Comparison of ENCODE assay signal across 35 cellular contexts in genomic region chr19:20005741-20006140, GRCh38.
"Had no signal": no experiment of that assay in that cellular context is flagged by ENCODE, and none has a peak within 500 bp of the region (broad histone marks: within the 10 kb centered on the region; RNA-seq: fewer than 3 reads in every experiment).

No MANE protein-coding gene starts in this region.

- H3K4me1 ChIP-seq: ascending aorta had no signal

- H3K4me3 Mint-ChIP-seq: activated B cell treated with CpG ODN at 0.5 μM for 24 hours; activated CD4-positive, alpha-beta memory T cell treated with anti-CD3 and anti-CD28 coated beads for 36 hours; activated CD4-positive, alpha-beta T cell treated with anti-CD3 and anti-CD28 coated beads, Interleukin-2, amount 10 ng/mL, durations not matched to agents 24 days and 14 days; activated CD8-positive, alpha-beta T cell treated with anti-CD3 and anti-CD28 coated beads for 36 hours; activated naive CD4-positive, alpha-beta T cell treated with anti-CD3 and anti-CD28 coated beads for 36 hours; activated naive CD8-positive, alpha-beta T cell treated with anti-CD3 and anti-CD28 coated beads for 36 hours; activated T-cell treated with anti-CD3 and anti-CD28 coated beads, Interleukin-2, amount 50 U/mL, for 4 hours; activated T-cell treated with anti-CD3 and anti-CD28 coated beads, Interleukin-2, amount 50 U/mL, for 72 hours; activated T-helper 1 cell treated with anti-CD3 and anti-CD28 coated beads, Interleukin-12 subunit alpha, Interleukin-12 subunit beta, Interleukin-2, Interleukin-4 antibody, amounts not matched to agents 30 ng/mL and 10 ng/mL and 1 ng/mL, durations not matched to agents 14 hours and 24 hours and 36 hours; activated T-helper 17 cell treated with anti-CD3 and anti-CD28 coated beads, Interleukin-2, amount 50 U/mL, for 72 hours; brain; central memory CD8-positive, alpha-beta T cell; T-cell; T-helper 17 cell had no signal

- H3K27me3 Mint-ChIP-seq: activated B cell treated with CpG ODN at 0.5 μM for 24 hours; activated CD4-positive, alpha-beta memory T cell treated with anti-CD3 and anti-CD28 coated beads for 36 hours; activated CD4-positive, alpha-beta T cell treated with anti-CD3 and anti-CD28 coated beads, Interleukin-2, amount 10 ng/mL, durations not matched to agents 24 days and 14 days; activated CD8-positive, alpha-beta T cell treated with anti-CD3 and anti-CD28 coated beads for 36 hours; activated naive CD8-positive, alpha-beta T cell treated with anti-CD3 and anti-CD28 coated beads for 36 hours; activated T-helper 17 cell treated with anti-CD3 and anti-CD28 coated beads, Interleukin-2, amount 50 U/mL, for 72 hours; brain; central memory CD8-positive, alpha-beta T cell; T-cell; T-helper 17 cell had no signal

- H3K27ac Mint-ChIP-seq: activated B cell treated with CpG ODN at 0.5 μM for 24 hours; activated CD4-positive, alpha-beta memory T cell treated with anti-CD3 and anti-CD28 coated beads for 36 hours; activated CD4-positive, alpha-beta T cell treated with anti-CD3 and anti-CD28 coated beads, Interleukin-2, amount 10 ng/mL, durations not matched to agents 24 days and 14 days; activated CD8-positive, alpha-beta T cell treated with anti-CD3 and anti-CD28 coated beads for 36 hours; activated naive CD4-positive, alpha-beta T cell treated with anti-CD3 and anti-CD28 coated beads for 36 hours; activated naive CD4-positive, alpha-beta T cell treated with anti-CD3 and anti-CD28 coated beads, Interleukin-2, amount 50 U/mL, for 72 hours; activated naive CD8-positive, alpha-beta T cell treated with anti-CD3 and anti-CD28 coated beads for 36 hours; activated T-cell treated with anti-CD3 and anti-CD28 coated beads, Interleukin-2, amount 50 U/mL, for 72 hours; activated T-helper 1 cell treated with anti-CD3 and anti-CD28 coated beads, Interleukin-12 subunit alpha, Interleukin-12 subunit beta, Interleukin-2, Interleukin-4 antibody, amounts not matched to agents 30 ng/mL and 10 ng/mL and 1 ng/mL, durations not matched to agents 14 hours and 24 hours and 36 hours; activated T-helper 17 cell treated with anti-CD3 and anti-CD28 coated beads, Interleukin-2, amount 50 U/mL, for 72 hours; brain; T-cell; T-helper 17 cell had no signal

- H3K27ac ChIP-seq: ascending aorta, cardiac muscle cell, VCaP had no signal

- ATAC-seq: activated CD8-positive, alpha-beta T cell treated with anti-CD3 and anti-CD28 coated beads for 36 hours; activated naive CD4-positive, alpha-beta T cell treated with anti-CD3 and anti-CD28 coated beads, Interleukin-2, amount 50 U/mL, for 72 hours; activated T-cell treated with anti-CD3 and anti-CD28 coated beads, Interleukin-2, amount 50 U/mL, for 4 hours; activated T-cell treated with anti-CD3 and anti-CD28 coated beads, Interleukin-2, amount 50 U/mL, for 72 hours; activated T-helper 17 cell treated with anti-CD3 and anti-CD28 coated beads, Interleukin-2, amount 50 U/mL, for 72 hours; T-cell; T-helper 17 cell had no signal

- DNase-seq: activated B cell treated with CpG ODN at 0.5 μM for 24 hours; activated CD4-positive, alpha-beta memory T cell treated with anti-CD3 and anti-CD28 coated beads for 36 hours; activated CD4-positive, alpha-beta T cell treated with anti-CD3 and anti-CD28 coated beads for 4 hours; activated CD4-positive, alpha-beta T cell treated with anti-CD3 and anti-CD28 coated beads, Interleukin-2, amount 10 ng/mL, durations not matched to agents 24 days and 14 days; activated CD4-positive, alpha-beta T cell treated with anti-CD3 and anti-CD28 coated beads, Interleukin-2, amount 50 U/mL, for 1 hour; activated CD4-positive, alpha-beta T cell treated with anti-CD3 and anti-CD28 coated beads, Interleukin-2, amount 50 U/mL, for 4 hours; activated CD4-positive, CD25-positive, alpha-beta regulatory T cell treated with anti-CD3 and anti-CD28 coated beads, Interleukin-2, amount 50 U/mL, for 72 hours; activated CD8-positive, alpha-beta memory T cell treated with anti-CD3 and anti-CD28 coated beads, Interleukin-2, amount 50 U/mL, for 4 hours; activated CD8-positive, alpha-beta T cell treated with anti-CD3 and anti-CD28 coated beads for 36 hours; activated effector memory CD4-positive, alpha-beta T cell treated with anti-CD3 and anti-CD28 coated beads, Interleukin-2, amount 50 U/mL, for 16 hours; activated gamma-delta T cell treated with Interleukin-2 at 50 U/mL for 16 hours; activated naive CD4-positive, alpha-beta T cell; activated naive CD4-positive, alpha-beta T cell treated with anti-CD3 and anti-CD28 coated beads for 36 hours; activated naive CD4-positive, alpha-beta T cell treated with anti-CD3 and anti-CD28 coated beads, Interleukin-2, amount 50 U/mL, for 16 hours; activated naive CD8-positive, alpha-beta T cell treated with anti-CD3 and anti-CD28 coated beads for 36 hours; activated T-cell treated with anti-CD3 and anti-CD28 coated beads for 4 hours; activated T-cell treated with anti-CD3 and anti-CD28 coated beads, Interleukin-2, amount 50 U/mL, for 1 hour; activated T-cell treated with anti-CD3 and anti-CD28 coated beads, Interleukin-2, amount 50 U/mL, for 4 hours; activated T-cell treated with anti-CD3 and anti-CD28 coated beads, Interleukin-2, amount 50 U/mL, for 72 hours; amygdala; anterior cingulate cortex; caudate nucleus; T-cell; T-helper 17 cell; T-helper 9 cell had no signal

- H3K27me3 ChIP-seq: ascending aorta, cardiac muscle cell had no signal

- H3K4me1 Mint-ChIP-seq: activated B cell treated with CpG ODN at 0.5 μM for 24 hours; activated CD4-positive, alpha-beta T cell treated with anti-CD3 and anti-CD28 coated beads, Interleukin-2, amount 10 ng/mL, durations not matched to agents 24 days and 14 days; activated T-helper 17 cell treated with anti-CD3 and anti-CD28 coated beads, Interleukin-2, amount 50 U/mL, for 72 hours; brain; central memory CD8-positive, alpha-beta T cell; T-cell; T-helper 17 cell had no signal

- FAIRE-seq: bronchial epithelial cell, TTC549 had no signal

- H3K4me3 ChIP-seq: ascending aorta, cardiac muscle cell had no signal
